Comparison of ENCODE assay signal across 14 cellular contexts in the genomic region with DNA sequence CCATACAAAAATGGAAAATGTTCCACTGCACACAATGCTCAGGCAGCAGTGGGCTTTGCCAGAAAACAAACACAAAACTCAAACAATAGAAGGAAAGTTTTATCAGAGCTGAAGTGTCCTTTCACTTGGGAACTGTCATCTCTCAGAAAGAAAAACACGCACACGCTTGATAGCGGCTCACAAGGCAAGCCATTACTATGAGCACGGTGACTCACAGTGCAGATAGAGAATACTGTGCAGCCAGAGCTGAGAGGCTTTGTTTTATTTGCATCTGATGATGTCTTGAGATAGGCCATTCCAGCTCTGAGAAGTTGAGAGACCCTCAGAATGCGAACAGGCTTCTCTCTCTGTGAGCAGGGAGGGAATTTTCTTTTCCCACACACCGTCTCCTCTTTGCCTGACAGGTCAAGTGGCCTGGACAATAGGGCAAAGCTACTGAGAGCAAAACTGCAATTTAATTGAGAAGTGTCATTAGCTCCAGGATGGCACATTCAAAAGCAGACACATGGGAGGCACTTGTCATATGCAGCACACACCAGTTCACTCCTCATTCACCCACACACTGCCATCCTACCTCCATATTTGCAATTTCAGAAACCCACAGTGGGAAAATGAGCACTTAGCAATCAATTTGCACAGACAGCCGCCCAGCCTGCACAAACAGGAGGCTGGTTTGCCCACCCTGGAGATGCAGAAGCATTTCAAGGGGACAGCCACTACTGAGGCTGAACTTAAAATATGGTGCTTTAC.
"Had no signal": no experiment of that assay in that cellular context is flagged by ENCODE, and none has a peak within 500 bp of the region (broad histone marks: within the 10 kb centered on the region; RNA-seq: fewer than 3 reads in every experiment).

No MANE protein-coding gene starts in this region.

- H3K4me1 ChIP-seq: body of pancreas, esophagus muscularis mucosa, left lung, prostate gland had no signal

- H3K9me3 ChIP-seq: body of pancreas, esophagus muscularis mucosa, left lung, prostate gland had no signal

- DNase-seq: activated CD8-positive, alpha-beta memory T cell treated with anti-CD3 and anti-CD28 coated beads, Interleukin-2, amount 50 U/mL, for 4 hours; activated CD8-positive, alpha-beta T cell treated with anti-CD3 and anti-CD28 coated beads for 36 hours; activated naive CD4-positive, alpha-beta T cell treated with anti-CD3 and anti-CD28 coated beads for 36 hours; body of pancreas; dorsolateral prefrontal cortex; foreskin fibroblast; islet precursor cell; left lung; stimulated activated CD4-positive, alpha-beta T cell treated with anti-CD3 and anti-CD28 coated beads, Interleukin-2, amount 100 ng/mL, for 24 hours; T-helper 1 cell had no signal

- H3K4me3 ChIP-seq: body of pancreas, dorsolateral prefrontal cortex, esophagus muscularis mucosa, left lung, prostate gland had no signal

- H3K27me3 ChIP-seq: body of pancreas, esophagus muscularis mucosa, left lung had no signal

- H3K27ac ChIP-seq: body of pancreas, dorsolateral prefrontal cortex, esophagus muscularis mucosa, left lung, prostate gland, VCaP had no signal

- ATAC-seq: activated CD8-positive, alpha-beta T cell treated with anti-CD3 and anti-CD28 coated beads for 36 hours; body of pancreas; left lung; sciatic nerve had no signal

- H3K36me3 ChIP-seq: esophagus muscularis mucosa, left lung, prostate gland had no signal
